19 cellular contexts compared by ENCODE assay signal in the genomic region with DNA sequence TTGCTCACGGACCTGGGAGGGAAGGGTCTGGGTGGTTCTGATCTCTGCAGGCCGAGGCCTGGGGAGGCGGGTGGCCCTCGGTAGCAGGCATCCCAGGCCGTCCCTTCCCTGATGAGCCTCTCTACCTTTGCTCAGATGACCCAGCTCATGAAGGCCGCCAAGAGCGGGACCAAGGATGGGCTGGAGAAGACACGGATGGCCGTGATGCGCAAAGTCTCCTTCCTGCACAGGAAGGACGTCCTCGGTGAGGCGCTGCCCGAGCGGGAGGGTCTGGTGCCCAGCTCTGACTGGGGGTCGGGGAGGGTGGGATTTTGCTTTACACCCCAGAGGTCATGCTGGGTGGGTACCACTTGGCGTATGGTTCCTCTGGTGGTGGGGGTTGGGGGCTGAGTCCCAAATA.
"Had no signal": no experiment of that assay in that cellular context is flagged by ENCODE, and none has a peak within 500 bp of the region (broad histone marks: within the 10 kb centered on the region; RNA-seq: fewer than 3 reads in every experiment).

No MANE protein-coding gene starts in this region.

- ATAC-seq: effector memory CD8-positive, alpha-beta T cell; heart left ventricle; left colon; left ventricle myocardium superior; mucosa of descending colon; naive thymus-derived CD8-positive, alpha-beta T cell; stimulated activated naive B cell treated with anti-CD40 and anti-IgM and Interleukin-4, amounts not matched to agents 10 μg/mL and 1 μg/mL and 100 μg/mL, for 72 hours; stimulated activated naive CD8-positive, alpha-beta T cell treated with anti-CD3 and anti-CD28 coated beads, Interleukin-15, amount 100 ng/mL, for 72 hours had no signal

- H3K4me3 ChIP-seq: heart left ventricle, lung, mucosa of descending colon, sigmoid colon, skin epidermis, testis, upper lobe of left lung, uterus had no signal

- DNase-seq: effector memory CD8-positive, alpha-beta T cell; foreskin melanocyte; left colon; left ventricle myocardium superior; mucosa of descending colon; naive thymus-derived CD8-positive, alpha-beta T cell; posterior cingulate gyrus; sigmoid colon; stimulated activated CD4-positive, alpha-beta T cell treated with anti-CD3 and anti-CD28 coated beads, Interleukin-2, amount 100 ng/mL, for 24 hours; stimulated activated CD4-positive, alpha-beta T cell treated with anti-CD3 and anti-CD28 coated beads, Interleukin-4, amount 100 ng/mL, for 4 hours; stimulated activated naive B cell treated with anti-CD40 and anti-IgM and Interleukin-4, amounts not matched to agents 10 μg/mL and 1 μg/mL and 100 μg/mL, for 72 hours; stimulated activated naive CD8-positive, alpha-beta T cell treated with anti-CD3 and anti-CD28 coated beads, Interleukin-15, amount 100 ng/mL, for 72 hours; testis; upper lobe of left lung; uterus had no signal

- H3K27me3 ChIP-seq: heart left ventricle, sigmoid colon, testis, upper lobe of left lung, uterus had no signal

- H3K9me3 ChIP-seq: heart left ventricle, mucosa of descending colon, neutrophil, sigmoid colon, testis, upper lobe of left lung, uterus had no signal

- H3K27ac ChIP-seq: neutrophil, testis, uterus had no signal

- H3K36me3 ChIP-seq: neutrophil, upper lobe of left lung, uterus had no signal
